Comparison of ENCODE assay signal across 1 cellular context in the genomic region with DNA sequence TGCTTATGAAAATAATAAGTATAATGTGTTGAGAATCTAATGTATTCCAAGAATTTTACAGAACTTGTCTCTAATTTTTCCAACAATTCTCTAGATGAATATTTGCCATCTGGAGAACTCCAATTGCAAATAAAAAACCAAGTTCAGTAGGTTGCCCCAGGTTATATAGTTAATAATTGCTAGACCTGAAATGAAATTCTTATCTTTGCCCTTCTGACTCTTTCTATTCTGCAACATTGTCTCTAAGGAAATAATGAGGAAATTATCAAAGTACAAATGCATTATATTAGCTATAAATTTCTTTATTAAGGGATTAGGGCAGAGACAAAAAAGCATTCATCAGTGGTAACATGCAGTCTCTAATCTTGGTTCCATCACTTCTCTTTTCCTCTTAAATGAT.
TF ChIP-seq lines count a peak whose summit lies in the region.

No MANE protein-coding gene starts in this region.

TF ChIP-seq in liver, 16 proteins besides CTCF, POLR2A, EP300 and RAD21 (continued from another document):
- TF ChIP-seq, protein P1, sequence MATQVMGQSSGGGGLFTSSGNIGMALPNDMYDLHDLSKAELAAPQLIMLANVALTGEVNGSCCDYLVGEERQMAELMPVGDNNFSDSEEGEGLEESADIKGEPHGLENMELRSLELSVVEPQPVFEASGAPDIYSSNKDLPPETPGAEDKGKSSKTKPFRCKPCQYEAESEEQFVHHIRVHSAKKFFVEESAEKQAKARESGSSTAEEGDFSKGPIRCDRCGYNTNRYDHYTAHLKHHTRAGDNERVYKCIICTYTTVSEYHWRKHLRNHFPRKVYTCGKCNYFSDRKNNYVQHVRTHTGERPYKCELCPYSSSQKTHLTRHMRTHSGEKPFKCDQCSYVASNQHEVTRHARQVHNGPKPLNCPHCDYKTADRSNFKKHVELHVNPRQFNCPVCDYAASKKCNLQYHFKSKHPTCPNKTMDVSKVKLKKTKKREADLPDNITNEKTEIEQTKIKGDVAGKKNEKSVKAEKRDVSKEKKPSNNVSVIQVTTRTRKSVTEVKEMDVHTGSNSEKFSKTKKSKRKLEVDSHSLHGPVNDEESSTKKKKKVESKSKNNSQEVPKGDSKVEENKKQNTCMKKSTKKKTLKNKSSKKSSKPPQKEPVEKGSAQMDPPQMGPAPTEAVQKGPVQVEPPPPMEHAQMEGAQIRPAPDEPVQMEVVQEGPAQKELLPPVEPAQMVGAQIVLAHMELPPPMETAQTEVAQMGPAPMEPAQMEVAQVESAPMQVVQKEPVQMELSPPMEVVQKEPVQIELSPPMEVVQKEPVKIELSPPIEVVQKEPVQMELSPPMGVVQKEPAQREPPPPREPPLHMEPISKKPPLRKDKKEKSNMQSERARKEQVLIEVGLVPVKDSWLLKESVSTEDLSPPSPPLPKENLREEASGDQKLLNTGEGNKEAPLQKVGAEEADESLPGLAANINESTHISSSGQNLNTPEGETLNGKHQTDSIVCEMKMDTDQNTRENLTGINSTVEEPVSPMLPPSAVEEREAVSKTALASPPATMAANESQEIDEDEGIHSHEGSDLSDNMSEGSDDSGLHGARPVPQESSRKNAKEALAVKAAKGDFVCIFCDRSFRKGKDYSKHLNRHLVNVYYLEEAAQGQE (IDR thresholded peaks at IDR 0.05) = no peak
- no peak for TF ChIP-seq GABPA (IDR thresholded peaks at IDR 0.05 in 1 of 2, conservative IDR thresholded peaks at IDR 0.05 in 1 of 2)
- TF ChIP-seq NR2F2 (IDR thresholded peaks at IDR 0.05) = no peak
